ENCODE assay signal across 23 cellular contexts in genomic region chr6:42851599-42851998, GRCh38. TPM values are rescaled to one million over a fixed set of nuclear protein-coding genes. Genes with fewer than 3 reads are reported as not detected.
DNase-seq lines count a peak whose midpoint lies in the region; ATAC-seq and TF ChIP-seq lines count a peak whose summit lies in the region.
"Had no signal": no experiment of that assay in that cellular context is flagged by ENCODE, and none has a peak within 500 bp of the region (broad histone marks: within the 10 kb centered on the region; RNA-seq: fewer than 3 reads in every experiment).

No MANE protein-coding gene starts in this region.

- DNase-seq in SK-N-SH (peak; percentile 53), HFFc6 (no peak), neural progenitor cell (ENCODE audit: low spot score) (no peak), osteocyte (ENCODE audit: extremely low spot score, unreplicated experiment) (no peak), trophoblast cell (no peak), psoas muscle (no peak)
- DNase-seq: 8988T; ACHN; BE2C; C1 segment of cervical spinal cord; CD4-positive, alpha-beta memory T cell; CD4-positive, CD25-positive, alpha-beta regulatory T cell; CD8-positive, alpha-beta memory T cell; COR-L47; DMS 273 treated with DMSO at 0.1 percent for 48 hours; DMS153; DMS53; DMS79; DND-41; GDM1 had no signal

- H3K9me3 ChIP-seq in SK-N-SH: no peaks in the 10 kb centered on the region
- H3K9me3 ChIP-seq in neural progenitor cell (ENCODE audit: low read depth): no peaks in the 10 kb centered on the region
- H3K9me3 ChIP-seq in trophoblast cell (ENCODE audit: insufficient read depth, low read depth, low read length): peaks cover 1% of the 10 kb centered on the region
- H3K9me3 ChIP-seq in psoas muscle: no peaks in the 10 kb centered on the region
- H3K9me3 ChIP-seq: BE2C, BLaER1 had no signal

- H3K4me1 Mint-ChIP-seq in HFFc6 (ENCODE audit: low read depth) (no peaks in the 10 kb centered on the region; the same call in 1 of the 2 replicates), neural progenitor cell (no peaks in the 10 kb centered on the region), osteocyte (ENCODE audit: unreplicated experiment) (no peaks in the 10 kb centered on the region)
- H3K4me1 Mint-ChIP-seq: CD14-positive monocyte had no signal

- H3K27ac Mint-ChIP-seq in HFFc6 (peak overlapping the region; percentile 24), neural progenitor cell (peak overlapping the region; percentile 74), osteocyte (ENCODE audit: unreplicated experiment) (peak overlapping the region; percentile 6)

- no peak for TF ChIP-seq EP300 in SK-N-SH (IDR thresholded peaks at IDR 0.05; ENCODE audit: borderline replicate concordance in 1 of 2, low read depth in 1 of 2, low read length in 1 of 2)

- no peak overlapping the region for H3K14ac ChIP-seq in trophoblast cell (ENCODE audit: low read length)

- no peaks in the 10 kb centered on the region; a peak in 1 of 4 replicates for H3K4me1 ChIP-seq in SK-N-SH (ENCODE audit: control insufficient read depth in 1 of 2, insufficient read depth in 2 of 2, low read depth in 1 of 2, low read length in 1 of 2)
- no peaks in the 10 kb centered on the region for H3K4me1 ChIP-seq in neural progenitor cell
- no peaks in the 10 kb centered on the region for H3K4me1 ChIP-seq in trophoblast cell (ENCODE audit: control insufficient read depth in 1 of 2, insufficient read depth in 2 of 2, low read length in 2 of 2)
- H3K4me1 ChIP-seq in psoas muscle: no peaks in the 10 kb centered on the region
- H3K4me1 ChIP-seq: BLaER1 had no signal

- 42% methylated on average over 2 of the region's 2 CpGs for WGBS in SK-N-SH (ENCODE audit: low lambda C conversion rate)
- no CpG with 5 or more reads among the region's 2 CpGs for WGBS in trophoblast cell (ENCODE audit: extremely low coverage, insufficient coverage, insufficient read length)
- 75 to 86% (median 80%) methylated on average over 2 of the region's 2 CpGs for WGBS in psoas muscle, 3 donors

- H2BK12ac ChIP-seq in trophoblast cell (ENCODE audit: low read length): no peak overlapping the region

- H3K27me3 Mint-ChIP-seq in HFFc6 (ENCODE audit: insufficient read depth) (peaks cover 1% of the 10 kb centered on the region; the same call in 1 of the 2 replicates), neural progenitor cell (ENCODE audit: insufficient read depth, low read depth) (no peaks in the 10 kb centered on the region), osteocyte (ENCODE audit: unreplicated experiment) (no peaks in the 10 kb centered on the region)
- H3K27me3 Mint-ChIP-seq: CD4-positive, alpha-beta memory T cell; CD4-positive, CD25-positive, alpha-beta regulatory T cell; CD8-positive, alpha-beta memory T cell had no signal

- H3K23ac ChIP-seq in trophoblast cell (ENCODE audit: low read length): no peak overlapping the region

- ATAC-seq in SK-N-SH treated with all-trans-retinoic acid at 6 μM for 48 hours (no peak), psoas muscle (no peak)

- H2AFZ ChIP-seq in SK-N-SH (ENCODE audit: low read depth) (no peak overlapping the region), neural progenitor cell (replicated peaks) (no peak overlapping the region), trophoblast cell (ENCODE audit: insufficient read depth, low read length, poor library complexity) (no peak overlapping the region)

- no peak overlapping the region for H4K8ac ChIP-seq in trophoblast cell (ENCODE audit: low read depth, low read length)

- 0 out of 2 replicates have a peak, but pooled peaks cover 2% of the 10 kb centered on the region for H3K79me2 ChIP-seq in SK-N-SH (ENCODE audit: insufficient read depth)
- no peaks in the 10 kb centered on the region for H3K79me2 ChIP-seq in neural progenitor cell (ENCODE audit: low read depth)
- H3K79me2 ChIP-seq in trophoblast cell (ENCODE audit: control insufficient read depth, insufficient read depth, low read length, poor library complexity): no peaks in the 10 kb centered on the region

- H3K79me1 ChIP-seq in trophoblast cell (ENCODE audit: low read length): no peaks in the 10 kb centered on the region

- H3K27me3 ChIP-seq in SK-N-SH (ENCODE audit: insufficient read depth) (no peaks in the 10 kb centered on the region), neural progenitor cell (no peaks in the 10 kb centered on the region), trophoblast cell (ENCODE audit: insufficient read depth, low read length) (no peaks in the 10 kb centered on the region), psoas muscle (ENCODE audit: insufficient read depth in 3 of 3, low read length in 2 of 3) (no peaks in the 10 kb centered on the region)
- H3K27me3 ChIP-seq: BE2C, BLaER1 had no signal

- no peaks in the 10 kb centered on the region for H3K9me2 ChIP-seq in SK-N-SH

- POLR2A ChIA-PET in SK-N-SH (lab: Yijun Ruan, JAX): interaction anchor here (0.6 to 1.1 kb wide), 2 partner anchors 61 to 106 kb away, joined by 3 to 7 read pairs; partner anchors contain the start of gene TBCC

- peaks cover 3 to 35% of the 10 kb centered on the region in 2 experiments for H3K36me3 ChIP-seq in SK-N-SH (replicated peaks in 1 of 2; ENCODE audit: control insufficient read depth in 1 of 2, insufficient read depth in 2 of 2, low read length in 1 of 2)
- no peaks in the 10 kb centered on the region for H3K36me3 ChIP-seq in neural progenitor cell
- peaks cover 2 to 8% of the 10 kb centered on the region in 2 experiments for H3K36me3 ChIP-seq in trophoblast cell (ENCODE audit: control insufficient read depth in 1 of 2, insufficient read depth in 2 of 2, low read length in 2 of 2)
- peaks cover 0 to 52% of the 10 kb centered on the region in 2 donors for H3K36me3 ChIP-seq in psoas muscle (ENCODE audit: insufficient read depth in 1 of 2, low read depth in 1 of 2)

- H3K9ac ChIP-seq in SK-N-SH (no peak overlapping the region), neural progenitor cell (no peak overlapping the region), trophoblast cell (ENCODE audit: low read length) (no peak overlapping the region)
- H3K9ac ChIP-seq: BLaER1 had no signal

- no peak overlapping the region for H3K18ac ChIP-seq in trophoblast cell (ENCODE audit: low read length)

- no peak overlapping the region for H4K91ac ChIP-seq in trophoblast cell (ENCODE audit: low read depth, low read length)

- H3F3A ChIP-seq in SK-N-SH (replicated peaks; ENCODE audit: insufficient read depth): no peaks in the 10 kb centered on the region
- H3F3A ChIP-seq in neural progenitor cell (ENCODE audit: low read depth): no peaks in the 10 kb centered on the region

- no peak overlapping the region for H4K12ac ChIP-seq in trophoblast cell (ENCODE audit: low read depth, low read length)

- no peak overlapping the region for H2BK120ac ChIP-seq in trophoblast cell (ENCODE audit: insufficient read depth, low read length, poor library complexity)

- H3K9me3 Mint-ChIP-seq in HFFc6 (no peaks in the 10 kb centered on the region), neural progenitor cell (no peaks in the 10 kb centered on the region), osteocyte (ENCODE audit: unreplicated experiment) (no peaks in the 10 kb centered on the region)
- H3K9me3 Mint-ChIP-seq: CD4-positive, alpha-beta memory T cell; CD4-positive, CD25-positive, alpha-beta regulatory T cell; CD8-positive, alpha-beta memory T cell had no signal

- intact Hi-C loops in psoas muscle (cut with DNase I): no loop called here

- H2AK5ac ChIP-seq in trophoblast cell (ENCODE audit: low read length): no peak overlapping the region

- no peak overlapping the region for H2BK5ac ChIP-seq in trophoblast cell (ENCODE audit: low read depth, low read length, poor library complexity)

- TF ChIP-seq RAD21 in SK-N-SH (IDR thresholded peaks at IDR 0.05; ENCODE audit: low read length): no peak

- H3K4me2 ChIP-seq in SK-N-SH: no peak overlapping the region
- H3K4me2 ChIP-seq in neural progenitor cell: no peak overlapping the region
- H3K4me2 ChIP-seq in trophoblast cell (ENCODE audit: low read length): no peak overlapping the region
- H3K4me2 ChIP-seq: BLaER1 had no signal

- CTCF ChIA-PET in SK-N-SH (lab: Yijun Ruan, JAX): interaction anchor here (1.0 to 2.3 kb wide), 3 partner anchors 20 to 190 kb away, joined by 3 to 5 read pairs (median 4); no protein-coding TSS in a partner anchor

- H3K4me3 ChIP-seq in SK-N-SH (ENCODE audit: low read depth in 2 of 2, low read length in 1 of 2) (no peak overlapping the region), neural progenitor cell (no peak overlapping the region), trophoblast cell (ENCODE audit: low read depth, low read length) (no peak overlapping the region), psoas muscle (no peak overlapping the region)
- H3K4me3 ChIP-seq: BLaER1 had no signal

- no peaks in the 10 kb centered on the region for H4K20me1 ChIP-seq in SK-N-SH (ENCODE audit: insufficient read depth)
- no peaks in the 10 kb centered on the region for H4K20me1 ChIP-seq in neural progenitor cell (ENCODE audit: low read depth)
- H4K20me1 ChIP-seq: BLaER1 had no signal

- TF ChIP-seq CTCF in SK-N-SH (IDR thresholded peaks at IDR 0.05) (no peak), HFFc6 (IDR thresholded peaks at IDR 0.05) (no peak), neural progenitor cell (IDR thresholded peaks at IDR 0.05) (no peak), osteocyte (IDR thresholded peaks at IDR 0.05) (no peak), psoas muscle (IDR thresholded peaks at IDR 0.05) (no peak)

- H3K36me3 Mint-ChIP-seq in HFFc6 (ENCODE audit: low read depth) (0 out of 2 replicates have a peak, but pooled peaks cover 9% of the 10 kb centered on the region), neural progenitor cell (no peaks in the 10 kb centered on the region), osteocyte (ENCODE audit: unreplicated experiment) (peaks cover 3% of the 10 kb centered on the region)

- H3K4ac ChIP-seq in trophoblast cell (ENCODE audit: low read depth, low read length): no peak overlapping the region

- H3K27ac ChIP-seq in SK-N-SH (ENCODE audit: low read depth in 2 of 2, low read length in 1 of 2) (peak overlapping the region in 1 of 2 experiments; percentile 29; a peak in 2 of 4 replicates), neural progenitor cell (no peak overlapping the region), trophoblast cell (ENCODE audit: low read depth, low read length) (no peak overlapping the region), psoas muscle (no peak overlapping the region)
- H3K27ac ChIP-seq: BLaER1 had no signal

- H3K4me3 Mint-ChIP-seq in HFFc6 (no peak overlapping the region), neural progenitor cell (no peak overlapping the region), osteocyte (ENCODE audit: unreplicated experiment) (no peak overlapping the region)
- H3K4me3 Mint-ChIP-seq: CD14-positive monocyte; CD4-positive, alpha-beta memory T cell; CD4-positive, CD25-positive, alpha-beta regulatory T cell; CD8-positive, alpha-beta memory T cell had no signal

RNA-seq across cellular contexts. Expression of gene RPL7L1, which starts 27.8 kb away (rescaled TPM):
- polyA plus RNA-seq in SK-N-SH (2012; rRNA removed) (22.1 and 28.7 TPM in 2 replicates), psoas muscle (100 to 1,000 TPM in 1 of 3 donors, 10 to 100 TPM in 2; 35.5 to 107 (median 90.6) TPM)
- polyA plus RNA-seq in SK-N-SH (2012; cell fraction: cytosol; rRNA removed): 42.5 and 49.2 TPM in 2 replicates
- 11.6 and 17.3 TPM in 2 replicates for polyA plus RNA-seq in SK-N-SH (2012; cell fraction: nucleus; rRNA removed)
- total RNA-seq in HFFc6 (2021; fragmentation: NEBNext Ultra II Directional; extraction: Animal tissue kit (Norgen Biotek cat#: 25700)): 100 to 1,000 TPM in 4 of 6 experiments, 10 to 100 TPM in 2; 94.6 to 110 (median 105) TPM
- total RNA-seq in neural progenitor cell (ENCODE audit: low replicate concordance) (92.0 and 106 TPM in 2 replicates), osteocyte (77.4 and 80.5 TPM in 2 replicates), psoas muscle (10 to 100 TPM; 50.7 to 70.4 (median 62.9) TPM)
- 49.4 and 50.1 TPM in 2 replicates for polyA plus RNA-seq in trophoblast cell (2013)

Comparison
In these comparisons a context has a peak if more than half of its experiments do, and no peak if none do; other contexts are left out.
1. H3K27ac Mint-ChIP-seq: peak in every context shown above with its lines; median percentile 74 in neural progenitor cell; 24 in HFFc6; 6 in osteocyte.